18 cellular contexts compared by ENCODE assay signal in the genomic region with DNA sequence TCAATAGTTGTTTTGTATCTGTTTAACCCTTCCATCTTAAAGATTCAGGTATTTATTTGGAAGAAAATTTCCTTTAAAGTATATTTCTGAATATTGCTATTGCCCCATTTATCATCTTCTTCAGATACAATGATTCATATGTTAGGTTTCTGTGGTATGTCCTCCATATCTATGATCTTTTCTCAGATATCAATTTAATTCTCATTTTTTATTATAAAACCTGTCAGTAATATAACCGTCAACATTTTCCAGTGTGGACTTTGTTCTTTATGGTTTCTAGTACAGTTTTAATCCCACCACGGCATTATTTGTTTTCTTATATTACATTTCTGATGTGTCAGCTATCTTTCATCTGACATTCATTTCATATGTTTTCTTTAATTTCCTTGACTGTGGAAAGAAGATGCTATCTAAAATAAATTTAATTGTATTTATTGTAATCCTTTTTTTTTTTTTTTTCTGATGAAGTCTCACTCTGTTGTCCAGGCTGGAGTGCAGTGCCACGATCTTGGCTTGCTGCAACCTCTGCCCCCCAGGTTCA.
"Had no signal": no experiment of that assay in that cellular context is flagged by ENCODE, and none has a peak within 500 bp of the region (broad histone marks: within the 10 kb centered on the region; RNA-seq: fewer than 3 reads in every experiment).

No MANE protein-coding gene starts in this region.

- H3K27ac ChIP-seq: heart left ventricle, psoas muscle, skin epidermis had no signal

- ATAC-seq: heart left ventricle; left lobe of liver; naive thymus-derived CD4-positive, alpha-beta T cell; psoas muscle; sciatic nerve had no signal

- H3K36me3 ChIP-seq: heart left ventricle had no signal

- FAIRE-seq: colon, frontal cortex had no signal

- H3K9me3 ChIP-seq: heart left ventricle, psoas muscle had no signal

- H3K27me3 ChIP-seq: heart left ventricle had no signal

- H3K4me3 ChIP-seq: heart left ventricle, psoas muscle, skin epidermis had no signal

- DNase-seq: effector CD4-positive, alpha-beta T cell; endodermal cell; heart left ventricle; hypothalamus; islet precursor cell; mammary epithelial cell; naive thymus-derived CD4-positive, alpha-beta T cell; nephron progenitor cell; psoas muscle; retina; stimulated activated CD4-positive, alpha-beta T cell treated with anti-CD3 and anti-CD28 coated beads, Interleukin-12 subunit alpha, Interleukin-12 subunit beta, amount 100 ng/mL, for 4 hours; stimulated activated naive CD4-positive, alpha-beta T cell treated with Interleukin-2 at 50 U/mL for 16 hours; trophoblast cell had no signal

- H3K4me1 ChIP-seq: heart left ventricle, psoas muscle had no signal
